In the genomic region with DNA sequence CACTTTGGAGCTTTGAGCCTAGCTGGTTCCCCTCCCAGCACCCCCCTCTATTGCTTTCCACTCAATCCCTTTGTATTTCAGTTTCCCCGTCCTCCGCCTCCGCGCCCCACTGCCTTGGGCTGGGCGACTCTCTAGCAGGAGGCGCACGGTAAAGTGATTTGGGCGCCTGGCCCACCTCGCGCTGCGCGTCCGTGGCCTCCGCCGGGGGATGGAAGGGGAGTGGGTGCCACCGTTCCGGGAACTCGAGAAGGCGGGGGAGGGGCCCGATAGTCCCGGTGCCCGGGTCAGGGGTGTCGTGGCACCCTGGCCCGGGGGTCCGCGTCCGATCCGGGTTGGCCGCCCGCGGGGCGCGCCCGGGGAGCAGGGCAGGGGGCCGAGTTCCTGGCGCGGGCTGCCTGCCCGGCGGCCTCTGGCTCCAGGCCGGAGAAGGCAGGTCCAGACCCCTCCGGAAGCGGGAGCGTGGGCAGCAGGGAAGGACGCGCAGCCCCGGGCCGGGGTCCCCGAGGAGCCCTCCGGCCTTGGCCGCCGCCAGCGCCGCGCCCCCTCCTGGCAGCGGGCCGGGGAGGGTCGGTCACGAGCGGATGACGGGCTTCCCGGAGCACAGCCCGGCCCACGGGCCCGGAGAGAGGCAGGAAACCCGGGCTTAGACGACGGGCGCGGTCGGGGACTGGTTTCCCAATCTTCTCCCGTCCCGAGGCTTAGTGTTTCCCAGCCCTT, we compare ENCODE assay signal across 8 cellular contexts. TPM values are rescaled to one million over a fixed set of nuclear protein-coding genes. Genes with fewer than 3 reads are reported as not detected.
DNase-seq lines count a peak whose midpoint lies in the region; ATAC-seq and TF ChIP-seq lines count a peak whose summit lies in the region.

No MANE protein-coding gene starts in this region.

- WGBS in ectodermal cell, 2 experiments, result 38 to 41% methylated on average over 72 of the region's 72 CpGs
- WGBS in lung, 2 donors, result 5 to 9% methylated on average over 49 to 72 of the region's 72 CpGs

- H3K27me3 ChIP-seq in ectodermal cell (ENCODE audit: control insufficient read depth, insufficient read depth, low read length, poor library complexity, severe bottlenecking) (peaks cover 22% of the 10 kb centered on the region), lung (ENCODE audit: control insufficient read depth, insufficient read depth) (no peaks in the 10 kb centered on the region), tibial artery (peaks cover 0 to 10% of the 10 kb centered on the region in 2 donors)

- CTCF ChIA-PET in activated CD4-positive, alpha-beta memory T cell treated with anti-CD3 and anti-CD28 coated beads for 36 hours (lab: Charles Lee), result interaction anchor here (1.1 to 3.3 kb wide), 2 partner anchors 14 to 27 kb away, joined by 3 to 15 read pairs; no protein-coding TSS in a partner anchor
- CTCF ChIA-PET in activated CD4-positive, alpha-beta memory T cell treated with anti-CD3 and anti-CD28 coated beads, Interleukin-2, amount 10 ng/mL, durations not matched to agents 7 days and 5 days (lab: Charles Lee), result interaction anchor here (1.6 kb wide), 1 partner anchor 69 kb away, joined by 5 read pairs; no protein-coding TSS in a partner anchor
- CTCF ChIA-PET in activated CD4-positive, alpha-beta T cell treated with anti-CD3 and anti-CD28 coated beads, Interleukin-2, amount 10 ng/mL, durations not matched to agents 7 days and 5 days (lab: Charles Lee), result no interaction called here

- no peak overlapping the region for H3K4me3 Mint-ChIP-seq in activated CD4-positive, alpha-beta memory T cell treated with anti-CD3 and anti-CD28 coated beads for 36 hours
- no peak overlapping the region for H3K4me3 Mint-ChIP-seq in activated CD4-positive, alpha-beta memory T cell treated with anti-CD3 and anti-CD28 coated beads, Interleukin-2, amount 10 ng/mL, durations not matched to agents 7 days and 5 days
- no peak overlapping the region for H3K4me3 Mint-ChIP-seq in activated CD4-positive, alpha-beta T cell treated with anti-CD3 and anti-CD28 coated beads, Interleukin-2, amount 10 ng/mL, durations not matched to agents 7 days and 5 days

- H3K36me3 Mint-ChIP-seq in activated CD4-positive, alpha-beta memory T cell treated with anti-CD3 and anti-CD28 coated beads for 36 hours, result no peaks in the 10 kb centered on the region
- H3K36me3 Mint-ChIP-seq in activated CD4-positive, alpha-beta memory T cell treated with anti-CD3 and anti-CD28 coated beads, Interleukin-2, amount 10 ng/mL, durations not matched to agents 7 days and 5 days (ENCODE audit: low read depth), result no peaks in the 10 kb centered on the region
- no peaks in the 10 kb centered on the region for H3K36me3 Mint-ChIP-seq in activated CD4-positive, alpha-beta T cell treated with anti-CD3 and anti-CD28 coated beads, Interleukin-2, amount 10 ng/mL, durations not matched to agents 7 days and 5 days (ENCODE audit: low read depth)

- H3K27ac ChIP-seq in ectodermal cell (ENCODE audit: insufficient read depth, low read depth, low read length, poor library complexity, severe bottlenecking), result no peak overlapping the region
- peak overlapping the region; percentile 79 to 87 for H3K27ac ChIP-seq in lung (ENCODE audit: low read depth in 1 of 2, low read length in 1 of 2)
- H3K27ac ChIP-seq in tibial artery, result peak overlapping the region; percentile 72 to 77

- H3K27ac Mint-ChIP-seq in activated CD4-positive, alpha-beta memory T cell treated with anti-CD3 and anti-CD28 coated beads for 36 hours, result no peak overlapping the region
- no peak overlapping the region for H3K27ac Mint-ChIP-seq in activated CD4-positive, alpha-beta memory T cell treated with anti-CD3 and anti-CD28 coated beads, Interleukin-2, amount 10 ng/mL, durations not matched to agents 7 days and 5 days
- no peak overlapping the region for H3K27ac Mint-ChIP-seq in activated CD4-positive, alpha-beta T cell treated with anti-CD3 and anti-CD28 coated beads, Interleukin-2, amount 10 ng/mL, durations not matched to agents 7 days and 5 days

- H3K27me3 Mint-ChIP-seq in activated CD4-positive, alpha-beta memory T cell treated with anti-CD3 and anti-CD28 coated beads for 36 hours, result peaks cover 5% of the 10 kb centered on the region
- H3K27me3 Mint-ChIP-seq in activated CD4-positive, alpha-beta memory T cell treated with anti-CD3 and anti-CD28 coated beads, Interleukin-2, amount 10 ng/mL, durations not matched to agents 7 days and 5 days, result peaks cover 17% of the 10 kb centered on the region
- H3K27me3 Mint-ChIP-seq in activated CD4-positive, alpha-beta T cell treated with anti-CD3 and anti-CD28 coated beads, Interleukin-2, amount 10 ng/mL, durations not matched to agents 7 days and 5 days, result peaks cover 20% of the 10 kb centered on the region

- H3K4me3 ChIP-seq in ectodermal cell (ENCODE audit: insufficient read depth, low read depth, low read length) (peak overlapping the region; percentile 10), lung (peak overlapping the region; percentile 24), tibial artery (peak overlapping the region; percentile 50 to 57)

- DNase-seq in activated CD4-positive, alpha-beta memory T cell treated with anti-CD3 and anti-CD28 coated beads for 36 hours, result peak; percentile 34
- DNase-seq in activated CD4-positive, alpha-beta memory T cell treated with anti-CD3 and anti-CD28 coated beads, Interleukin-2, amount 10 ng/mL, durations not matched to agents 7 days and 5 days, result no peak
- peak; percentile 42 for DNase-seq in lung (ENCODE audit: low spot score)
- peak; percentile 78 to 82 for DNase-seq in tibial artery
- no peak for DNase-seq in activated CD4-positive, alpha-beta T cell treated with anti-CD3 and anti-CD28 coated beads, Interleukin-2, amount 10 ng/mL, durations not matched to agents 7 days and 5 days

- POLR2A ChIA-PET in activated CD4-positive, alpha-beta memory T cell treated with anti-CD3 and anti-CD28 coated beads for 36 hours (lab: Charles Lee), result no interaction called here
- POLR2A ChIA-PET in activated CD4-positive, alpha-beta memory T cell treated with anti-CD3 and anti-CD28 coated beads, Interleukin-2, amount 10 ng/mL, durations not matched to agents 7 days and 5 days (lab: Charles Lee), result no interaction called here
- POLR2A ChIA-PET in activated CD4-positive, alpha-beta T cell treated with anti-CD3 and anti-CD28 coated beads, Interleukin-2, amount 10 ng/mL, durations not matched to agents 7 days and 5 days (lab: Charles Lee), result no interaction called here

- intact Hi-C loops in activated CD4-positive, alpha-beta memory T cell treated with anti-CD3 and anti-CD28 coated beads for 36 hours (cut with micrococcal nuclease), result no loop called here
- intact Hi-C loops in tibial artery (cut with DNase I; ENCODE audit: low total_unique reads), result no loop called here

- TF ChIP-seq CTCF in lung (IDR thresholded peaks at IDR 0.05; ENCODE audit: control extremely low read depth, extremely low read depth), result no peak
- TF ChIP-seq CTCF in tibial artery (IDR thresholded peaks at IDR 0.05), result no peak

- H3K36me3 ChIP-seq in ectodermal cell (ENCODE audit: control insufficient read depth, insufficient read depth, low read length) (no peaks in the 10 kb centered on the region), lung (ENCODE audit: control insufficient read depth in 2 of 2, insufficient read depth in 2 of 2, low read length in 2 of 2) (no peaks in the 10 kb centered on the region), tibial artery (no peaks in the 10 kb centered on the region)

- H3K4me1 Mint-ChIP-seq in activated CD4-positive, alpha-beta memory T cell treated with anti-CD3 and anti-CD28 coated beads for 36 hours (ENCODE audit: low read depth), result peaks cover 22% of the 10 kb centered on the region
- peaks cover 15% of the 10 kb centered on the region for H3K4me1 Mint-ChIP-seq in activated CD4-positive, alpha-beta memory T cell treated with anti-CD3 and anti-CD28 coated beads, Interleukin-2, amount 10 ng/mL, durations not matched to agents 7 days and 5 days
- H3K4me1 Mint-ChIP-seq in activated CD4-positive, alpha-beta T cell treated with anti-CD3 and anti-CD28 coated beads, Interleukin-2, amount 10 ng/mL, durations not matched to agents 7 days and 5 days, result peaks cover 6% of the 10 kb centered on the region

- H3K9me3 ChIP-seq in ectodermal cell (ENCODE audit: control insufficient read depth, low read length), result no peaks in the 10 kb centered on the region
- no peaks in the 10 kb centered on the region for H3K9me3 ChIP-seq in lung (ENCODE audit: control insufficient read depth in 2 of 2, insufficient read depth in 1 of 2, low read length in 1 of 2)
- no peaks in the 10 kb centered on the region for H3K9me3 ChIP-seq in tibial artery

- H3K9me3 Mint-ChIP-seq in activated CD4-positive, alpha-beta memory T cell treated with anti-CD3 and anti-CD28 coated beads for 36 hours, result no peaks in the 10 kb centered on the region
- no peaks in the 10 kb centered on the region for H3K9me3 Mint-ChIP-seq in activated CD4-positive, alpha-beta memory T cell treated with anti-CD3 and anti-CD28 coated beads, Interleukin-2, amount 10 ng/mL, durations not matched to agents 7 days and 5 days
- no peaks in the 10 kb centered on the region for H3K9me3 Mint-ChIP-seq in activated CD4-positive, alpha-beta T cell treated with anti-CD3 and anti-CD28 coated beads, Interleukin-2, amount 10 ng/mL, durations not matched to agents 7 days and 5 days

- H3K4me1 ChIP-seq in ectodermal cell (ENCODE audit: control insufficient read depth, insufficient read depth, low read length) (peaks cover 5% of the 10 kb centered on the region), lung (ENCODE audit: control insufficient read depth in 2 of 2, insufficient read depth in 2 of 2, low read length in 2 of 2) (peaks cover 3 to 5% of the 10 kb centered on the region in 2 donors), tibial artery (peaks cover 0 to 13% (median 5%) of the 10 kb centered on the region in 4 donors)

- ATAC-seq in lung (ENCODE audit: insufficient read depth, low FRiP score) (peak; percentile 74), GM19324 (IDR thresholded peaks at IDR 0.05; ENCODE audit: low FRiP score, unreplicated experiment) (no peak), HG03565 (IDR thresholded peaks at IDR 0.05; ENCODE audit: unreplicated experiment) (no peak)

RNA-seq across cellular contexts. Expression of a gene that starts 15.8 kb away (rescaled TPM):
- under 1 TPM; 0.34 to 0.67 TPM for total RNA-seq in activated CD4-positive, alpha-beta memory T cell treated with anti-CD3 and anti-CD28 coated beads for 36 hours
- total RNA-seq in activated CD4-positive, alpha-beta memory T cell treated with anti-CD3 and anti-CD28 coated beads, Interleukin-2, amount 10 ng/mL, durations not matched to agents 7 days and 5 days, result 1 to 10 TPM; 4.2 to 4.7 TPM
- 4.1 TPM for polyA plus RNA-seq in ectodermal cell (2013, experiment 1 of 4)
- 3.5 TPM for polyA plus RNA-seq in ectodermal cell (2013, experiment 2 of 4)
- 2.1 TPM for polyA plus RNA-seq in ectodermal cell (2013, experiment 3 of 4)
- polyA plus RNA-seq in ectodermal cell (2013, experiment 4 of 4), result 1.9 TPM
- 1 to 10 TPM in 1 of 2 donors, under 1 TPM in 1; 0.31 to 1.2 TPM for total RNA-seq in lung
- 1 to 10 TPM in 1 of 2 donors, under 1 TPM in 1; 0.26 to 1.1 TPM for polyA plus RNA-seq in lung
- 1 to 10 TPM; 5.1 to 6.6 TPM for total RNA-seq in activated CD4-positive, alpha-beta T cell treated with anti-CD3 and anti-CD28 coated beads, Interleukin-2, amount 10 ng/mL, durations not matched to agents 7 days and 5 days

Comparison
In these comparisons a context has a peak if more than half of its experiments do, and no peak if none do; other contexts are left out.
1. DNase-seq: peak in activated CD4-positive, alpha-beta memory T cell treated with anti-CD3 and anti-CD28 coated beads for 36 hours (single experiment), lung (single experiment) and tibial artery (2 of 2); none in activated CD4-positive, alpha-beta memory T cell treated with anti-CD3 and anti-CD28 coated beads, Interleukin-2, amount 10 ng/mL, durations not matched to agents 7 days and 5 days (single experiment) and activated CD4-positive, alpha-beta T cell treated with anti-CD3 and anti-CD28 coated beads, Interleukin-2, amount 10 ng/mL, durations not matched to agents 7 days and 5 days (single experiment).
2. Peak in every context shown above with its lines, with median percentiles within 50 percentile points of each other: H3K4me3 ChIP-seq.